16 cellular contexts compared by ENCODE assay signal in genomic region chr5:158462349-158463114, GRCh38.
A peak's percentile ranks its signal among the peaks of the same experiment; 100 is the strongest.
DNase-seq lines count a peak whose midpoint lies in the region; ATAC-seq and TF ChIP-seq lines count a peak whose summit lies in the region.
"Had no signal": no experiment of that assay in that cellular context is flagged by ENCODE, and none has a peak within 500 bp of the region (broad histone marks: within the 10 kb centered on the region; RNA-seq: fewer than 3 reads in every experiment).

No MANE protein-coding gene starts in this region.

- intact Hi-C loops in Right ventricle myocardium inferior (cut with DNase I): no loop called here
- intact Hi-C loops in heart left ventricle (cut with DNase I): no loop called here
- intact Hi-C loops in aorta (cut with DNase I): no loop called here
- intact Hi-C loops in CD8-positive, alpha-beta T cell (cut with DNase I, micrococcal nuclease): no loop called here

- H3K36me3 Mint-ChIP-seq in CD8-positive, alpha-beta T cell: no peaks in the 10 kb centered on the region

- H3K4me1 Mint-ChIP-seq in CD8-positive, alpha-beta T cell (ENCODE audit: low read depth): no peaks in the 10 kb centered on the region

- H3K9me3 Mint-ChIP-seq in CD8-positive, alpha-beta T cell: no peaks in the 10 kb centered on the region

- H3K27ac ChIP-seq in right atrium auricular region: peak overlapping the region in 1 of 2 donors; percentile 65
- peak overlapping the region in 9 of 12 donors; percentile 8 to 66 (median 40) for H3K27ac ChIP-seq in heart left ventricle
- H3K27ac ChIP-seq in muscle layer of duodenum (ENCODE audit: low read length): peak overlapping the region; percentile 17
- no peak overlapping the region for H3K27ac ChIP-seq in aorta (ENCODE audit: low read depth in 1 of 2, low read length in 2 of 2)
- H3K27ac ChIP-seq in CD8-positive, alpha-beta T cell (ENCODE audit: low read depth, low read length): no peak overlapping the region
- H3K27ac ChIP-seq: BLaER1 treated with 17β-estradiol and CSF1 and Interleukin-3, amounts not matched to agents 10 nM and 100 nM; SJSA1 had no signal

- H3K9me3 ChIP-seq in right atrium auricular region: no peaks in the 10 kb centered on the region
- H3K9me3 ChIP-seq in heart left ventricle: no peaks in the 10 kb centered on the region
- H3K9me3 ChIP-seq in muscle layer of duodenum (ENCODE audit: control insufficient read depth in 1 of 2, low read length in 2 of 2): no peaks in the 10 kb centered on the region
- H3K9me3 ChIP-seq in aorta (ENCODE audit: control insufficient read depth, low read length): no peaks in the 10 kb centered on the region
- H3K9me3 ChIP-seq in CD8-positive, alpha-beta T cell (ENCODE audit: low read length): no peaks in the 10 kb centered on the region
- H3K9me3 ChIP-seq: SJSA1 had no signal

- no peak for TF ChIP-seq POLR2A in heart left ventricle (IDR thresholded peaks at IDR 0.05)

- TF ChIP-seq CTCF in right atrium auricular region (IDR thresholded peaks at IDR 0.05): no peak
- no peak for TF ChIP-seq CTCF in heart left ventricle (IDR thresholded peaks at IDR 0.05)
- TF ChIP-seq CTCF in CD8-positive, alpha-beta T cell (IDR thresholded peaks at IDR 0.05): no peak

- no peaks in the 10 kb centered on the region for H3K27me3 Mint-ChIP-seq in CD8-positive, alpha-beta T cell (ENCODE audit: low read depth)

- no peak overlapping the region for H3K4me3 Mint-ChIP-seq in CD8-positive, alpha-beta T cell

- H3K36me3 ChIP-seq in right atrium auricular region (no peaks in the 10 kb centered on the region), heart left ventricle (no peaks in the 10 kb centered on the region), muscle layer of duodenum (ENCODE audit: control insufficient read depth in 1 of 2, insufficient read depth in 2 of 2, low read length in 2 of 2) (no peaks in the 10 kb centered on the region), aorta (ENCODE audit: control insufficient read depth in 1 of 2, insufficient read depth in 2 of 2, low read length in 1 of 2) (no peaks in the 10 kb centered on the region)
- H3K36me3 ChIP-seq in CD8-positive, alpha-beta T cell (ENCODE audit: insufficient read depth, low read length): no peaks in the 10 kb centered on the region
- H3K36me3 ChIP-seq: SJSA1 had no signal

- CTCF ChIA-PET in CD8-positive, alpha-beta T cell (lab: Charles Lee): no interaction called here

- 68 to 74% (median 71%) methylated on average over 9 of the region's 9 CpGs for WGBS in heart left ventricle, 4 donors
- 77 to 81% methylated on average over 9 of the region's 9 CpGs for WGBS in aorta, 2 donors

- H3K27me3 ChIP-seq in right atrium auricular region: no peaks in the 10 kb centered on the region
- H3K27me3 ChIP-seq in heart left ventricle: no peaks in the 10 kb centered on the region
- no peaks in the 10 kb centered on the region for H3K27me3 ChIP-seq in muscle layer of duodenum (ENCODE audit: low read depth, low read length)
- H3K27me3 ChIP-seq in aorta (ENCODE audit: control insufficient read depth in 1 of 2, insufficient read depth in 2 of 2, low read length in 1 of 2): no peaks in the 10 kb centered on the region
- no peaks in the 10 kb centered on the region for H3K27me3 ChIP-seq in CD8-positive, alpha-beta T cell (ENCODE audit: insufficient read depth, low read length)
- H3K27me3 ChIP-seq: BLaER1 treated with 17β-estradiol and CSF1 and Interleukin-3, amounts not matched to agents 10 nM and 100 nM; SJSA1 had no signal

- POLR2A ChIA-PET in CD8-positive, alpha-beta T cell (lab: Charles Lee): no interaction called here

- DNase-seq in Right ventricle myocardium inferior (ENCODE audit: missing footprints) (no peak), right atrium auricular region (ENCODE audit: low spot score) (no peak), heart left ventricle (peak in 1 of 5 donors; percentile 40), aorta (no peak), DMS114 treated with DMSO at 0.1 percent for 48 hours (lab: John Stamatoyannopoulos, UW; ENCODE audit: unreplicated experiment) (no peak)
- no peak for DNase-seq in CD8-positive, alpha-beta T cell
- DNase-seq: DMS 273 treated with DMSO at 0.1 percent for 48 hours, KBM-7, NCI-H1436 treated with DMSO at 0.1 percent for 48 hours, NCI-H2081, NCI-H774, RPMI8226 had no signal

- H3K27ac Mint-ChIP-seq in CD8-positive, alpha-beta T cell: no peak overlapping the region

- H3K4me3 ChIP-seq in right atrium auricular region: no peak overlapping the region
- H3K4me3 ChIP-seq in heart left ventricle: no peak overlapping the region
- H3K4me3 ChIP-seq in muscle layer of duodenum (ENCODE audit: low read depth in 1 of 2, low read length in 2 of 2): no peak overlapping the region
- no peak overlapping the region for H3K4me3 ChIP-seq in aorta (ENCODE audit: low read length in 2 of 2)
- H3K4me3 ChIP-seq in CD8-positive, alpha-beta T cell (ENCODE audit: low read depth, low read length): no peak overlapping the region
- H3K4me3 ChIP-seq: BLaER1 treated with 17β-estradiol and CSF1 and Interleukin-3, amounts not matched to agents 10 nM and 100 nM; SJSA1 had no signal

- H3K4me1 ChIP-seq in right atrium auricular region (peaks cover 0 to 15% of the 10 kb centered on the region in 2 donors), heart left ventricle (peaks cover 0 to 25% (median 6%) of the 10 kb centered on the region in 12 donors), muscle layer of duodenum (ENCODE audit: control insufficient read depth in 1 of 2, insufficient read depth in 2 of 2, low read length in 2 of 2) (peaks cover 0 to 26% of the 10 kb centered on the region in 2 donors), aorta (ENCODE audit: control insufficient read depth in 1 of 2, insufficient read depth in 2 of 2, low read length in 2 of 2) (peaks cover 2 to 5% of the 10 kb centered on the region in 2 donors)
- no peaks in the 10 kb centered on the region for H3K4me1 ChIP-seq in CD8-positive, alpha-beta T cell (ENCODE audit: insufficient read depth, low read length)
- H3K4me1 ChIP-seq: SJSA1 had no signal

- ATAC-seq in Right ventricle myocardium inferior (peak; percentile 56), heart left ventricle (peak in 1 of 4 donors; percentile 28), aorta (ENCODE audit: low FRiP score) (peak; percentile 43), GM18511 (IDR thresholded peaks at IDR 0.05; ENCODE audit: unreplicated experiment) (no peak)
- ATAC-seq in CD8-positive, alpha-beta T cell: no peak

Comparison
In these comparisons a context has a peak if more than half of its experiments do, and no peak if none do; other contexts are left out.
1. ATAC-seq: peak in Right ventricle myocardium inferior (single experiment) and aorta (single experiment); none in GM18511 (single experiment) and CD8-positive, alpha-beta T cell (single experiment).
2. H3K27ac ChIP-seq: peak in heart left ventricle (9 of 12) and muscle layer of duodenum (single experiment); none in aorta (0 of 2) and CD8-positive, alpha-beta T cell (single experiment).